In the genomic region with DNA sequence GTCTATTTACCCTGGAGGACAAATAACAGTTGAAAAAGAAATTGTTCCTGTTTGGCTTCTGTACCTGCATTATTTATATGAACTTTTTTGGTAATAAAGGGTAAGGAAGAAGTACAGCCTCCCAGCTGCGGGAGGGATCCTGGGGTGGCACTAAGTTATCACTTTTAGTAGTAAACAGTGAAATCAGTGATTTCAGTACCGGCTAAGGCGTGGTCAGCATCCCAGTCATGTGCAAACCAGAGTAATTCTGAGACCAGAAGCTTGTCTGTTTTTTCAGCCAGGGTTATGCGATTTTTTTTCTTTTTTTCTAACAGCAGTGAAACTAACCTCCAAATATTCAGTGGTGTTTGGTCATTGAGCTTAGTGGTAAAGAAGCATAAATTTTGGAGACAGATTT, we compare ENCODE assay signal across 21 cellular contexts. TPM values are rescaled to one million over a fixed set of nuclear protein-coding genes. Genes with fewer than 3 reads are reported as not detected.
DNase-seq lines count a peak whose midpoint lies in the region; ATAC-seq and TF ChIP-seq lines count a peak whose summit lies in the region.
"Had no signal": no experiment of that assay in that cellular context is flagged by ENCODE, and none has a peak within 500 bp of the region (broad histone marks: within the 10 kb centered on the region; RNA-seq: fewer than 3 reads in every experiment).

No MANE protein-coding gene starts in this region.

- peaks cover 3% of the 10 kb centered on the region for H3K4me1 ChIP-seq in mucosa of descending colon (ENCODE audit: low read depth)

- TF ChIP-seq CTCF in C4-2B (conservative IDR thresholded peaks at IDR 0.05) (no peak), LNCaP clone FGC (IDR thresholded peaks at IDR 0.05; ENCODE audit: control insufficient read depth, extremely low read depth, insufficient read depth) (no peak), mucosa of descending colon (IDR thresholded peaks at IDR 0.05) (no peak)

- intact Hi-C loops in mucosa of descending colon (cut with DNase I, micrococcal nuclease) = no loop called here

- DNase-seq in LNCaP clone FGC (ENCODE audit: low read depth) (no peak), mucosa of descending colon (no peak), NCI-H1930 (lab: John Stamatoyannopoulos, UW) (no peak), activated gamma-delta T cell (lab: John Stamatoyannopoulos, UW) (no peak)
- DNase-seq: activated CD8-positive, alpha-beta T cell treated with anti-CD3 and anti-CD28 coated beads, Interleukin-2, amount 10 ng/mL, durations not matched to agents 7 days and 5 days; activated naive CD4-positive, alpha-beta T cell treated with Interleukin-2 at 50 U/mL for 16 hours; aorta; H9; immature natural killer cell; left ventricle myocardium superior; midbrain; NCI-H1092 treated with DMSO at 0.1 percent for 48 hours; NCI-H2029 treated with DMSO at 0.1 percent for 48 hours; NCI-H226; stimulated activated naive B cell treated with anti-CD40 and anti-IgM and Interleukin-4, amounts not matched to agents 10 μg/mL and 1 μg/mL and 100 μg/mL, for 72 hours had no signal

- H3K4me3 ChIP-seq in LNCaP clone FGC (ENCODE audit: low read depth, low read length) (peak overlapping the region; percentile 12; the same call in 1 of the 2 replicates), mucosa of descending colon (no peak overlapping the region)
- H3K4me3 ChIP-seq: skin epidermis, thoracic aorta had no signal

- peak overlapping the region; percentile 59; the same call in 1 of the 2 replicates for H3K27ac ChIP-seq in C4-2B
- H3K27ac ChIP-seq: skin epidermis, thoracic aorta had no signal

- no peaks in the 10 kb centered on the region for H3K9me3 ChIP-seq in mucosa of descending colon
- H3K9me3 ChIP-seq: thoracic aorta had no signal

- H3K36me3 ChIP-seq in mucosa of descending colon (ENCODE audit: low read depth) = no peaks in the 10 kb centered on the region
- H3K36me3 ChIP-seq: thoracic aorta had no signal

- peak; percentile 49 for ATAC-seq in GM19463 (IDR thresholded peaks at IDR 0.05; ENCODE audit: unreplicated experiment)
- ATAC-seq in mucosa of descending colon = peak; percentile 6
- ATAC-seq in HG03439 (IDR thresholded peaks at IDR 0.05; ENCODE audit: unreplicated experiment) = no peak
- ATAC-seq in GM21737 (IDR thresholded peaks at IDR 0.05; ENCODE audit: unreplicated experiment) = no peak
- ATAC-seq: activated CD8-positive, alpha-beta T cell treated with anti-CD3 and anti-CD28 coated beads, Interleukin-2, amount 10 ng/mL, durations not matched to agents 7 days and 5 days; stimulated activated naive B cell treated with anti-CD40 and anti-IgM and Interleukin-4, amounts not matched to agents 10 μg/mL and 1 μg/mL and 100 μg/mL, for 72 hours had no signal

RNA-seq across cellular contexts. Expression of a gene that starts 3.3 kb away (rescaled TPM):
- 1 to 10 TPM; 1.6 to 2.6 (median 2.5) TPM for total RNA-seq in mucosa of descending colon
- total RNA-seq: activated CD8-positive, alpha-beta T cell treated with anti-CD3 and anti-CD28 coated beads, Interleukin-2, amount 10 ng/mL, durations not matched to agents 7 days and 5 days; thoracic aorta had no signal

Comparison
In these comparisons a context has a peak if more than half of its experiments do, and no peak if none do; other contexts are left out.
1. ATAC-seq: peak in GM19463 (single experiment) and mucosa of descending colon (single experiment); none in HG03439 (single experiment) and GM21737 (single experiment).